9 cellular contexts compared by ENCODE assay signal in the genomic region with DNA sequence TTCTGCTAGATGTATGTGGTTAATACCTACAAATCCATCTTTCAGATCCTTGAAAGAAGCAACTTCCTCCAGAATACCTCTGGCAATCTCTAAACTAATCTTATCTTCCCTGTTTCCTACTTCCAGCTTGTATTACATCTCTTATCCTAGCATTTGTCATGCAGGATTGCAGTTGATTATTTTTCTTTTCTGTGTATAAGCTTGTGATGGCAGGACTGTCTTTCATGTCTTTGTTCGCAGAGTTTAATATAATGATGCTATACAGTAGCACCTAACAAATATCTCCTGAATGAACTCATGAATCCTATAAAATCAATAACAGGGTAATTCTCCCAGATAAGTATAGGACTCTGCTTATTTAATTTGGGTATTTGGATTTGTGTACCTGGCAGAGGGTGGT. TPM values are rescaled to one million over a fixed set of nuclear protein-coding genes. Genes with fewer than 3 reads are reported as not detected.
"Had no signal": no experiment of that assay in that cellular context is flagged by ENCODE, and none has a peak within 500 bp of the region (broad histone marks: within the 10 kb centered on the region; RNA-seq: fewer than 3 reads in every experiment).

No MANE protein-coding gene starts in this region.

- ATAC-seq: GM23338 had no signal

- DNase-seq: H9, HCEC 1CT, IMR-90, KBM-7 had no signal

- H2AFZ ChIP-seq: GM23338 had no signal

- H3K9me3 Mint-ChIP-seq: GM23338, H9 had no signal

- H3K4me2 ChIP-seq: GM23338, KMS-11 had no signal

- H3K4me3 ChIP-seq: GM23338 had no signal

- H3K27ac ChIP-seq: KMS-11 had no signal

- H3K4me3 Mint-ChIP-seq: GM23338, H9 had no signal

- FAIRE-seq: H1, H54, HTR-8/SVneo had no signal

- H3K27ac Mint-ChIP-seq: GM23338 had no signal

- H3K9ac ChIP-seq: KMS-11 had no signal

RNA-seq across cellular contexts. Expression of a gene that starts 55.1 kb away (rescaled TPM):
- total RNA-seq: GM23338, H1, H9 had no signal
- polyA plus RNA-seq: GM23338, H1, IMR-90 had no signal
